8 cellular contexts compared by ENCODE assay signal in the genomic region with DNA sequence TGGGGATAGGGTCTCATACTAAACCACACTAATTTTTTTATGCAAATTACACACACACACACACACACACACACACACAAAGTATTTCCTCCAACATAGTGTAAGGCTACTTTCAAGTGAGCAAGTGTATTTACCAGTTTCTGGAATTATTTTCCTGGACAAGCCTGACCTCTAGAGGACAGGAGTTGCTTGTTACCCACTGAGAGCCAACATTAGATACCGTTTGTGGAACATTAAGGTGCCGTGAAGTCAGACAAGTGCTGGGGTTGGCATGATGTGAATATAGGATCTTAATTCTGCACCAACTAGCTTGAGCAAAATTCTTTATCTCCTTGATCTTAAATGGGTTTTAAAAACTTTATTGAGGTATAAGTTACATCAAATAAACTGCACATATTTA. TPM values are rescaled to one million over a fixed set of nuclear protein-coding genes. Genes with fewer than 3 reads are reported as not detected.
DNase-seq lines count a peak whose midpoint lies in the region; ATAC-seq and TF ChIP-seq lines count a peak whose summit lies in the region.

No MANE protein-coding gene starts in this region.

- no peak overlapping the region for H3K4me3 ChIP-seq in heart right ventricle
- H3K4me3 ChIP-seq in right cardiac atrium (ENCODE audit: low read length): no peak overlapping the region
- no peak overlapping the region for H3K4me3 ChIP-seq in mucosa of descending colon

- peak in 1 of 8 donors; percentile 31 for ATAC-seq in heart right ventricle
- no peak for ATAC-seq in right cardiac atrium
- peak; percentile 61 for ATAC-seq in HG02973 (IDR thresholded peaks at IDR 0.05; ENCODE audit: unreplicated experiment)
- peak; percentile 54 for ATAC-seq in mucosa of descending colon
- ATAC-seq in activated CD4-positive, CD25-positive, alpha-beta regulatory T cell treated with anti-CD3 and anti-CD28 coated beads, Interleukin-2, amount 50 U/mL, for 24 hours: no peak

- H3K9me3 ChIP-seq in heart right ventricle: no peaks in the 10 kb centered on the region
- H3K9me3 ChIP-seq in right cardiac atrium (ENCODE audit: control insufficient read depth, low read length): no peaks in the 10 kb centered on the region
- no peaks in the 10 kb centered on the region for H3K9me3 ChIP-seq in mucosa of descending colon

- DNase-seq in heart right ventricle (no peak), right cardiac atrium (no peak), NCI-H748 (lab: John Stamatoyannopoulos, UW; ENCODE audit: unreplicated experiment) (peak; percentile 83), cerebellar cortex (ENCODE audit: low spot score) (peak; percentile 38), mucosa of descending colon (peak in 1 of 3 donors; percentile 22), NCI-H187 treated with DMSO at 0.1 percent for 48 hours (lab: John Stamatoyannopoulos, UW) (no peak)

- no peak overlapping the region for H3K27ac ChIP-seq in heart right ventricle
- no peak overlapping the region for H3K27ac ChIP-seq in right cardiac atrium (ENCODE audit: low read length)

- H3K36me3 ChIP-seq in heart right ventricle (no peaks in the 10 kb centered on the region), mucosa of descending colon (ENCODE audit: low read depth) (no peaks in the 10 kb centered on the region)

- H3K4me1 ChIP-seq in heart right ventricle: no peaks in the 10 kb centered on the region
- no peaks in the 10 kb centered on the region for H3K4me1 ChIP-seq in right cardiac atrium (ENCODE audit: control insufficient read depth, insufficient read depth, low read length)
- no peaks in the 10 kb centered on the region for H3K4me1 ChIP-seq in mucosa of descending colon (ENCODE audit: low read depth)

- TF ChIP-seq CTCF in heart right ventricle (IDR thresholded peaks at IDR 0.05) (peak in 7 of 9 donors; percentile 28 to 55 (median 38)), mucosa of descending colon (IDR thresholded peaks at IDR 0.05) (no peak)

- intact Hi-C loops in heart right ventricle (cut with DNase I) (loop anchor here in 7 of 10 donors (5.0 to 10.0 kb wide), 2 partner anchors 331 to 333 kb away; no protein-coding TSS in a partner anchor), right cardiac atrium (cut with DNase I) (loop anchor here (5.0 to 10.0 kb wide), 2 partner anchors 323 to 331 kb away; no protein-coding TSS in a partner anchor), mucosa of descending colon (cut with DNase I, micrococcal nuclease) (no loop called here)

- H3K27me3 ChIP-seq in heart right ventricle: peaks cover 0 to 11% (median 7%) of the 10 kb centered on the region in 7 donors
- no peaks in the 10 kb centered on the region for H3K27me3 ChIP-seq in right cardiac atrium (ENCODE audit: control insufficient read depth, insufficient read depth)

- WGBS in heart right ventricle, 2 donors: 3% methylated on average over 2 of the region's 2 CpGs
- WGBS in right cardiac atrium: 3% methylated on average over 2 of the region's 2 CpGs

RNA-seq across cellular contexts. Expression of a gene that starts 39.3 kb away (rescaled TPM):
- under 1 TPM in 2 of 10 donors, not detected in 8; 0.14 to 0.20 TPM for total RNA-seq in heart right ventricle
- under 1 TPM in 1 of 2 donors, not detected in 1; 0.12 TPM for polyA plus RNA-seq in heart right ventricle
- total RNA-seq in right cardiac atrium: not detected
- polyA plus RNA-seq in right cardiac atrium: not detected
- total RNA-seq in mucosa of descending colon: not detected

RNA-seq across cellular contexts. Expression of a gene that starts 59.6 kb away (rescaled TPM):
- total RNA-seq in heart right ventricle (not detected), right cardiac atrium (not detected), mucosa of descending colon (not detected)
- polyA plus RNA-seq in heart right ventricle (not detected), right cardiac atrium (not detected)

Comparison
In these comparisons a context has a peak if more than half of its experiments do, and no peak if none do; other contexts are left out.
1. ATAC-seq: peak in HG02973 (single experiment) and mucosa of descending colon (single experiment); none in right cardiac atrium (0 of 2) and activated CD4-positive, CD25-positive, alpha-beta regulatory T cell treated with anti-CD3 and anti-CD28 coated beads, Interleukin-2, amount 50 U/mL, for 24 hours (0 of 2).
2. DNase-seq: peak in NCI-H748 (single experiment) and cerebellar cortex (single experiment); none in heart right ventricle (0 of 2), right cardiac atrium (0 of 3) and NCI-H187 treated with DMSO at 0.1 percent for 48 hours (single experiment).
3. intact Hi-C loops: an anchor here in heart right ventricle (5.0 to 10.0 kb wide) and right cardiac atrium (5.0 to 10.0 kb wide); none called in mucosa of descending colon.